Comparison of ENCODE assay signal across 21 cellular contexts in the genomic region with DNA sequence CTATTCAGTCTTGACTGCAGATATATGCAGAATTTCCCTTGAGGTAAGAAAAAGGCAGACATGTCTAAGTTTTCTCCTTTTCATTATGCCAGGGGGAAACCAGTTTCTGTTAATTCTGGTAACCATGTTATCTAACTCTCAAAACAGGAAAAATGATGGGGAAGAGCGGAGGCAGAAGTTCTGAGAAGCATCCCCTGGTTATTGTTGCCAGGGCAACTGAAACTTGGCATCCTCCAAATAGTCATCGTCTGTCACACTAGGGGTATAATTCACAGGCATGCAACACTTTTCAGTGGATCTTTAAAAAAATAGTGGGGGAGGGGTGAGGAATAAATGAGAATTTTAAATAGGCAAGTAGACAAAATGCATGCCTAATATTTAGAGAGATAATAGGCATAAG.
"Had no signal": no experiment of that assay in that cellular context is flagged by ENCODE, and none has a peak within 500 bp of the region (broad histone marks: within the 10 kb centered on the region; RNA-seq: fewer than 3 reads in every experiment).

No MANE protein-coding gene starts in this region.

- H3K36me3 ChIP-seq: esophagus squamous epithelium, neutrophil, right atrium auricular region, sigmoid colon, tibial nerve, upper lobe of right lung had no signal

- H3K27ac ChIP-seq: esophagus squamous epithelium, hepatocyte, neutrophil, right atrium auricular region, sigmoid colon, skin epidermis, testis, tibial nerve, upper lobe of right lung had no signal

- H3K4me1 ChIP-seq: right atrium auricular region, testis, tibial nerve, upper lobe of right lung had no signal

- DNase-seq: effector memory CD8-positive, alpha-beta T cell; esophagus squamous epithelium; foreskin fibroblast; left colon; left ventricle myocardium superior; mucosa of descending colon; naive thymus-derived CD8-positive, alpha-beta T cell; posterior cingulate gyrus; sigmoid colon; stimulated activated CD4-positive, alpha-beta T cell treated with anti-CD3 and anti-CD28 coated beads, Interleukin-2, amount 100 ng/mL, for 24 hours; stimulated activated CD4-positive, alpha-beta T cell treated with anti-CD3 and anti-CD28 coated beads, Interleukin-4, amount 100 ng/mL, for 4 hours; stimulated activated naive B cell treated with anti-CD40 and anti-IgM and Interleukin-4, amounts not matched to agents 10 μg/mL and 1 μg/mL and 100 μg/mL, for 72 hours; stimulated activated naive CD8-positive, alpha-beta T cell treated with anti-CD3 and anti-CD28 coated beads, Interleukin-15, amount 100 ng/mL, for 72 hours; testis; upper lobe of right lung had no signal

- H3K4me3 ChIP-seq: esophagus squamous epithelium, hepatocyte, lung, mucosa of descending colon, right atrium auricular region, sigmoid colon, skin epidermis, testis, tibial nerve, upper lobe of right lung had no signal

- H3K27me3 ChIP-seq: esophagus squamous epithelium, hepatocyte, neutrophil, right atrium auricular region, sigmoid colon, testis, tibial nerve, upper lobe of right lung had no signal

- H3K9me3 ChIP-seq: esophagus squamous epithelium, mucosa of descending colon, neutrophil, right atrium auricular region, sigmoid colon, testis, tibial nerve, upper lobe of right lung had no signal
